ENCODE assay signal across 18 cellular contexts in genomic region chr12:116006141-116006540, GRCh38.
DNase-seq lines count a peak whose midpoint lies in the region; ATAC-seq and TF ChIP-seq lines count a peak whose summit lies in the region.
"Had no signal": no experiment of that assay in that cellular context is flagged by ENCODE, and none has a peak within 500 bp of the region (broad histone marks: within the 10 kb centered on the region; RNA-seq: fewer than 3 reads in every experiment).

No MANE protein-coding gene starts in this region.

- intact Hi-C loops in MCF 10A (cut with micrococcal nuclease) = no loop called here
- intact Hi-C loops in activated naive CD4-positive, alpha-beta T cell treated with anti-CD3 and anti-CD28 coated beads for 36 hours (cut with micrococcal nuclease) = no loop called here

- no peaks in the 10 kb centered on the region for H3K9me3 ChIP-seq in T-helper 17 cell (ENCODE audit: control insufficient read depth, low read length, poor library complexity, severe bottlenecking)
- H3K9me3 ChIP-seq: A549; BLaER1 treated with 17β-estradiol and CSF1 and Interleukin-3, amounts not matched to agents 10 nM and 100 nM; Caco-2 had no signal

- no peak for DNase-seq in activated naive CD8-positive, alpha-beta T cell treated with anti-CD3 and anti-CD28 coated beads for 36 hours
- no peak for DNase-seq in T-helper 17 cell
- DNase-seq in cerebellar cortex (ENCODE audit: low spot score) = peak; percentile 66
- no peak for DNase-seq in memory B cell (ENCODE audit: low spot score in 2 of 2)
- no peak for DNase-seq in MCF 10A (ENCODE audit: unreplicated experiment)
- DNase-seq in GDM1 (lab: John Stamatoyannopoulos, UW) = no peak
- DNase-seq in activated naive CD4-positive, alpha-beta T cell treated with anti-CD3 and anti-CD28 coated beads for 36 hours = no peak
- DNase-seq: AML-193; Caco-2; Calu3; CD4-positive, alpha-beta T cell; CD8-positive, alpha-beta T cell; DMS79 treated with DMSO at 0.1 percent for 48 hours; GF-D8 had no signal

- H3K9me3 Mint-ChIP-seq in activated naive CD8-positive, alpha-beta T cell (ENCODE audit: low read depth) = no peaks in the 10 kb centered on the region
- no peaks in the 10 kb centered on the region for H3K9me3 Mint-ChIP-seq in activated naive CD8-positive, alpha-beta T cell treated with anti-CD3 and anti-CD28 coated beads for 36 hours
- H3K9me3 Mint-ChIP-seq in memory B cell = no peaks in the 10 kb centered on the region
- no peaks in the 10 kb centered on the region for H3K9me3 Mint-ChIP-seq in MCF 10A (ENCODE audit: unreplicated experiment)
- no peaks in the 10 kb centered on the region for H3K9me3 Mint-ChIP-seq in activated naive CD4-positive, alpha-beta T cell treated with anti-CD3 and anti-CD28 coated beads for 36 hours
- H3K9me3 Mint-ChIP-seq: CD4-positive, alpha-beta T cell; CD8-positive, alpha-beta T cell had no signal

- CTCF ChIA-PET in MCF 10A (lab: Yijun Ruan, JAX) = interaction anchor here (0.6 kb wide), 1 partner anchor 697 kb away, joined by 4 read pairs; no protein-coding TSS in a partner anchor
- CTCF ChIA-PET in activated naive CD4-positive, alpha-beta T cell treated with anti-CD3 and anti-CD28 coated beads for 36 hours (lab: Charles Lee) = no interaction called here

- H3K36me3 Mint-ChIP-seq in activated naive CD8-positive, alpha-beta T cell = peaks cover 8% of the 10 kb centered on the region
- H3K36me3 Mint-ChIP-seq in activated naive CD8-positive, alpha-beta T cell treated with anti-CD3 and anti-CD28 coated beads for 36 hours = peaks cover 13% of the 10 kb centered on the region
- H3K36me3 Mint-ChIP-seq in T-helper 17 cell (ENCODE audit: low read depth) (peaks cover 2% of the 10 kb centered on the region), memory B cell (peaks cover 33% of the 10 kb centered on the region), MCF 10A (ENCODE audit: insufficient read depth, unreplicated experiment) (peaks cover 56% of the 10 kb centered on the region)
- peaks cover 11% of the 10 kb centered on the region for H3K36me3 Mint-ChIP-seq in activated naive CD4-positive, alpha-beta T cell treated with anti-CD3 and anti-CD28 coated beads for 36 hours (ENCODE audit: low read depth)

- ATAC-seq in T-helper 17 cell = no peak
- ATAC-seq in memory B cell (ENCODE audit: low read depth) = no peak
- ATAC-seq: A549; CD8-positive, alpha-beta T cell had no signal

- BruUV-seq in MCF 10A (replicated peaks; lab: Mats Ljungman, UMichigan) = no TSS peak

- H3K27ac Mint-ChIP-seq in activated naive CD8-positive, alpha-beta T cell = peak overlapping the region; percentile 72
- H3K27ac Mint-ChIP-seq in activated naive CD8-positive, alpha-beta T cell treated with anti-CD3 and anti-CD28 coated beads for 36 hours = no peak overlapping the region
- H3K27ac Mint-ChIP-seq in T-helper 17 cell = peak overlapping the region; percentile 24
- peak overlapping the region; percentile 55 for H3K27ac Mint-ChIP-seq in memory B cell
- H3K27ac Mint-ChIP-seq in MCF 10A (ENCODE audit: low read depth, unreplicated experiment) = no peak overlapping the region
- H3K27ac Mint-ChIP-seq in activated naive CD4-positive, alpha-beta T cell treated with anti-CD3 and anti-CD28 coated beads for 36 hours = no peak overlapping the region
- H3K27ac Mint-ChIP-seq: CD4-positive, alpha-beta T cell; CD8-positive, alpha-beta T cell had no signal

- no peaks in the 10 kb centered on the region for H3K4me1 Mint-ChIP-seq in activated naive CD8-positive, alpha-beta T cell (ENCODE audit: low read depth)
- H3K4me1 Mint-ChIP-seq in activated naive CD8-positive, alpha-beta T cell treated with anti-CD3 and anti-CD28 coated beads for 36 hours = peaks cover 9% of the 10 kb centered on the region
- H3K4me1 Mint-ChIP-seq in T-helper 17 cell (peaks cover 5% of the 10 kb centered on the region), memory B cell (no peaks in the 10 kb centered on the region), MCF 10A (ENCODE audit: insufficient read depth, unreplicated experiment) (peaks cover 12% of the 10 kb centered on the region)
- H3K4me1 Mint-ChIP-seq in activated naive CD4-positive, alpha-beta T cell treated with anti-CD3 and anti-CD28 coated beads for 36 hours (ENCODE audit: low read depth) = peaks cover 16% of the 10 kb centered on the region
- H3K4me1 Mint-ChIP-seq: B cell had no signal

- no peaks in the 10 kb centered on the region for H3K27me3 Mint-ChIP-seq in activated naive CD8-positive, alpha-beta T cell
- no peaks in the 10 kb centered on the region for H3K27me3 Mint-ChIP-seq in activated naive CD8-positive, alpha-beta T cell treated with anti-CD3 and anti-CD28 coated beads for 36 hours
- H3K27me3 Mint-ChIP-seq in T-helper 17 cell = no peaks in the 10 kb centered on the region
- H3K27me3 Mint-ChIP-seq in memory B cell = no peaks in the 10 kb centered on the region
- no peaks in the 10 kb centered on the region for H3K27me3 Mint-ChIP-seq in MCF 10A (ENCODE audit: insufficient read depth, unreplicated experiment)
- H3K27me3 Mint-ChIP-seq in activated naive CD4-positive, alpha-beta T cell treated with anti-CD3 and anti-CD28 coated beads for 36 hours (ENCODE audit: low read depth) = no peaks in the 10 kb centered on the region
- H3K27me3 Mint-ChIP-seq: B cell; CD4-positive, alpha-beta T cell had no signal

- TF ChIP-seq CTCF in MCF 10A (IDR thresholded peaks at IDR 0.05; ENCODE audit: unreplicated experiment) = no peak

- no peak overlapping the region for H3K4me3 Mint-ChIP-seq in activated naive CD8-positive, alpha-beta T cell
- no peak overlapping the region for H3K4me3 Mint-ChIP-seq in activated naive CD8-positive, alpha-beta T cell treated with anti-CD3 and anti-CD28 coated beads for 36 hours
- H3K4me3 Mint-ChIP-seq in T-helper 17 cell (peak overlapping the region; percentile 41), memory B cell (no peak overlapping the region), MCF 10A (ENCODE audit: unreplicated experiment) (no peak overlapping the region)
- H3K4me3 Mint-ChIP-seq in activated naive CD4-positive, alpha-beta T cell treated with anti-CD3 and anti-CD28 coated beads for 36 hours = no peak overlapping the region
- H3K4me3 Mint-ChIP-seq: B cell; CD4-positive, alpha-beta T cell; CD8-positive, alpha-beta T cell had no signal

- POLR2A ChIA-PET in MCF 10A (lab: Yijun Ruan, JAX) = no interaction called here

Comparison
In these comparisons a context has a peak if more than half of its experiments do, and no peak if none do; other contexts are left out.
1. H3K27ac Mint-ChIP-seq: peak in activated naive CD8-positive, alpha-beta T cell (single experiment), T-helper 17 cell (single experiment) and memory B cell (single experiment); none in activated naive CD8-positive, alpha-beta T cell treated with anti-CD3 and anti-CD28 coated beads for 36 hours (single experiment), MCF 10A (single experiment) and activated naive CD4-positive, alpha-beta T cell treated with anti-CD3 and anti-CD28 coated beads for 36 hours (single experiment).